In the genomic region with DNA sequence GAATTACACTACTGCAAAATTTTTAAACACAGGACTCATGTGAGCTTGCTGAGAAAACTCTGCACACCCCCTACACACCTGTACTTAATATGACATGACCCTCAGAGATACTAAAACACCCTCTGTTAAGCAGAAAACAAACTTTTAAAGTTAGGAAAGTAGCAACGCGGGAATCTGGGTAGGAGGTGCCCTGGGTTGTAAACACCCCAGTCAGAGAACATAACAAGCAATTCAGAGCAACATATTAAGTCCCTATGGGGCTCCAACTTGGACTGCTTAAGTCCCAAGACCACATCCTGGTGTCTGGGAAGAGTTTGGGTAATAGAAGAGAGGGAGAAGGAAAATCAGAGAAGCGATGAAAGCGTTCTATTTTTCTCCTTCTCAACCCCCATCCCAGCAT, we compare ENCODE assay signal across 7 cellular contexts. TPM values are rescaled to one million over a fixed set of nuclear protein-coding genes. Genes with fewer than 3 reads are reported as not detected.
DNase-seq lines count a peak whose midpoint lies in the region; ATAC-seq and TF ChIP-seq lines count a peak whose summit lies in the region.

No MANE protein-coding gene starts in this region.

- no peaks in the 10 kb centered on the region for H3K9me3 Mint-ChIP-seq in HFFc6
- H3K9me3 Mint-ChIP-seq in activated CD4-positive, alpha-beta memory T cell treated with anti-CD3 and anti-CD28 coated beads, Interleukin-2, amount 10 ng/mL, durations not matched to agents 7 days and 5 days, result no peaks in the 10 kb centered on the region
- H3K9me3 Mint-ChIP-seq in stimulated activated memory B cell treated with anti-CD40 and anti-IgM and Interleukin-4, amounts not matched to agents 10 μg/mL and 1 μg/mL and 100 μg/mL, for 72 hours, result no peaks in the 10 kb centered on the region

- peak overlapping the region; percentile 43 for H3K4me3 ChIP-seq in hepatocyte

- H3K27me3 Mint-ChIP-seq in HFFc6 (ENCODE audit: insufficient read depth), result no peaks in the 10 kb centered on the region; the same call in 1 of the 2 replicates
- H3K27me3 Mint-ChIP-seq in activated CD4-positive, alpha-beta memory T cell treated with anti-CD3 and anti-CD28 coated beads, Interleukin-2, amount 10 ng/mL, durations not matched to agents 7 days and 5 days, result no peaks in the 10 kb centered on the region
- H3K27me3 Mint-ChIP-seq in stimulated activated memory B cell treated with anti-CD40 and anti-IgM and Interleukin-4, amounts not matched to agents 10 μg/mL and 1 μg/mL and 100 μg/mL, for 72 hours, result no peaks in the 10 kb centered on the region

- POLR2A ChIA-PET in activated CD4-positive, alpha-beta memory T cell treated with anti-CD3 and anti-CD28 coated beads, Interleukin-2, amount 10 ng/mL, durations not matched to agents 7 days and 5 days (lab: Charles Lee), result interaction anchor here (5.7 kb wide), 1 partner anchor 51 kb away, joined by 34 read pairs; a partner anchor contains a TSS

- H3K79me2 ChIP-seq in hepatocyte, result peaks cover 52% of the 10 kb centered on the region

- peak overlapping the region; percentile 96; the same call in 1 of the 2 replicates for H3K27ac Mint-ChIP-seq in HFFc6
- H3K27ac Mint-ChIP-seq in activated CD4-positive, alpha-beta memory T cell treated with anti-CD3 and anti-CD28 coated beads, Interleukin-2, amount 10 ng/mL, durations not matched to agents 7 days and 5 days, result no peak overlapping the region
- H3K27ac Mint-ChIP-seq in stimulated activated memory B cell treated with anti-CD40 and anti-IgM and Interleukin-4, amounts not matched to agents 10 μg/mL and 1 μg/mL and 100 μg/mL, for 72 hours, result peak overlapping the region; percentile 90

- H3K27ac ChIP-seq in hepatocyte, result peak overlapping the region; percentile 65

- no peaks in the 10 kb centered on the region for H3K9me2 ChIP-seq in hepatocyte (replicated peaks; ENCODE audit: insufficient read depth)

- TF ChIP-seq CTCF in HFFc6 (IDR thresholded peaks at IDR 0.05) (no peak), hepatocyte (IDR thresholded peaks at IDR 0.05; ENCODE audit: poor library complexity) (no peak)

- no peak for ATAC-seq in stimulated activated memory B cell treated with anti-CD40 and anti-IgM and Interleukin-4, amounts not matched to agents 10 μg/mL and 1 μg/mL and 100 μg/mL, for 72 hours
- ATAC-seq in esophagus mucosa (no peak), GM21825 (IDR thresholded peaks at IDR 0.05; ENCODE audit: unreplicated experiment) (no peak)

- peak overlapping the region; percentile 85 for H3K4me2 ChIP-seq in hepatocyte

- H4K20me1 ChIP-seq in hepatocyte (ENCODE audit: insufficient read depth, poor library complexity, severe bottlenecking), result peaks cover 3% of the 10 kb centered on the region

- H3K4me1 Mint-ChIP-seq in HFFc6 (ENCODE audit: low read depth), result peaks cover 34% of the 10 kb centered on the region
- peaks cover 40% of the 10 kb centered on the region for H3K4me1 Mint-ChIP-seq in activated CD4-positive, alpha-beta memory T cell treated with anti-CD3 and anti-CD28 coated beads, Interleukin-2, amount 10 ng/mL, durations not matched to agents 7 days and 5 days
- H3K4me1 Mint-ChIP-seq in stimulated activated memory B cell treated with anti-CD40 and anti-IgM and Interleukin-4, amounts not matched to agents 10 μg/mL and 1 μg/mL and 100 μg/mL, for 72 hours, result peaks cover 35% of the 10 kb centered on the region

- H2AFZ ChIP-seq in hepatocyte, result no peak overlapping the region

- peaks cover 6% of the 10 kb centered on the region for H3K36me3 Mint-ChIP-seq in HFFc6 (ENCODE audit: low read depth)
- peaks cover 8% of the 10 kb centered on the region for H3K36me3 Mint-ChIP-seq in activated CD4-positive, alpha-beta memory T cell treated with anti-CD3 and anti-CD28 coated beads, Interleukin-2, amount 10 ng/mL, durations not matched to agents 7 days and 5 days (ENCODE audit: low read depth)
- no peaks in the 10 kb centered on the region for H3K36me3 Mint-ChIP-seq in stimulated activated memory B cell treated with anti-CD40 and anti-IgM and Interleukin-4, amounts not matched to agents 10 μg/mL and 1 μg/mL and 100 μg/mL, for 72 hours

- H3K9me3 ChIP-seq in hepatocyte (ENCODE audit: low read depth), result no peaks in the 10 kb centered on the region

- CTCF ChIA-PET in activated CD4-positive, alpha-beta memory T cell treated with anti-CD3 and anti-CD28 coated beads, Interleukin-2, amount 10 ng/mL, durations not matched to agents 7 days and 5 days (lab: Charles Lee), result interaction anchor here (0.6 to 0.8 kb wide), 2 partner anchors 53 to 598 kb away, joined by 3 read pairs; no protein-coding TSS in a partner anchor

- DNase-seq in HFFc6 (no peak), hepatocyte (ENCODE audit: low spot score) (no peak), NCI-H2171 treated with DMSO at 0.1 percent for 48 hours (lab: John Stamatoyannopoulos, UW) (no peak)
- DNase-seq in activated CD4-positive, alpha-beta memory T cell treated with anti-CD3 and anti-CD28 coated beads, Interleukin-2, amount 10 ng/mL, durations not matched to agents 7 days and 5 days, result no peak

- no peaks in the 10 kb centered on the region for H3K36me3 ChIP-seq in hepatocyte (replicated peaks; ENCODE audit: insufficient read depth, low read depth)

- H3K27me3 ChIP-seq in hepatocyte, result no peaks in the 10 kb centered on the region

- H3K4me1 ChIP-seq in hepatocyte (ENCODE audit: insufficient read depth), result peaks cover 21% of the 10 kb centered on the region

- H3K4me3 Mint-ChIP-seq in HFFc6, result peak overlapping the region; percentile 99
- peak overlapping the region; percentile 99 for H3K4me3 Mint-ChIP-seq in activated CD4-positive, alpha-beta memory T cell treated with anti-CD3 and anti-CD28 coated beads, Interleukin-2, amount 10 ng/mL, durations not matched to agents 7 days and 5 days
- H3K4me3 Mint-ChIP-seq in stimulated activated memory B cell treated with anti-CD40 and anti-IgM and Interleukin-4, amounts not matched to agents 10 μg/mL and 1 μg/mL and 100 μg/mL, for 72 hours, result peak overlapping the region; percentile 96

- WGBS in hepatocyte (ENCODE audit: low lambda C conversion rate, missing lambda C conversion rate), result 76% methylated on average over 4 of the region's 4 CpGs

RNA-seq across cellular contexts. Expression of a gene that starts 1.2 kb away (rescaled TPM):
- total RNA-seq in HFFc6 (2021; fragmentation: NEBNext Ultra II Directional; extraction: Animal tissue kit (Norgen Biotek cat#: 25700)), result 10 to 100 TPM; 23.6 to 32.1 (median 29.8) TPM
- total RNA-seq in activated CD4-positive, alpha-beta memory T cell treated with anti-CD3 and anti-CD28 coated beads, Interleukin-2, amount 10 ng/mL, durations not matched to agents 7 days and 5 days, result 10 to 100 TPM; 21.4 to 24.0 TPM
- total RNA-seq in hepatocyte, result 12.6 and 17.8 TPM in 2 replicates
- polyA plus RNA-seq in hepatocyte, result 19.2 and 20.5 TPM in 2 replicates
- 29.7 TPM for total RNA-seq in esophagus mucosa

RNA-seq across cellular contexts. Expression of a gene that starts 50.9 kb away (rescaled TPM):
- 100 to 1,000 TPM; 257 to 366 (median 308) TPM for total RNA-seq in HFFc6 (2021; fragmentation: NEBNext Ultra II Directional; extraction: Animal tissue kit (Norgen Biotek cat#: 25700))
- 100 to 1,000 TPM; 341 to 347 TPM for total RNA-seq in activated CD4-positive, alpha-beta memory T cell treated with anti-CD3 and anti-CD28 coated beads, Interleukin-2, amount 10 ng/mL, durations not matched to agents 7 days and 5 days
- total RNA-seq in hepatocyte (252 and 329 TPM in 2 replicates), esophagus mucosa (246 TPM)
- 301 and 306 TPM in 2 replicates for polyA plus RNA-seq in hepatocyte
